Comparison of ENCODE assay signal across 8 cellular contexts in the genomic region with DNA sequence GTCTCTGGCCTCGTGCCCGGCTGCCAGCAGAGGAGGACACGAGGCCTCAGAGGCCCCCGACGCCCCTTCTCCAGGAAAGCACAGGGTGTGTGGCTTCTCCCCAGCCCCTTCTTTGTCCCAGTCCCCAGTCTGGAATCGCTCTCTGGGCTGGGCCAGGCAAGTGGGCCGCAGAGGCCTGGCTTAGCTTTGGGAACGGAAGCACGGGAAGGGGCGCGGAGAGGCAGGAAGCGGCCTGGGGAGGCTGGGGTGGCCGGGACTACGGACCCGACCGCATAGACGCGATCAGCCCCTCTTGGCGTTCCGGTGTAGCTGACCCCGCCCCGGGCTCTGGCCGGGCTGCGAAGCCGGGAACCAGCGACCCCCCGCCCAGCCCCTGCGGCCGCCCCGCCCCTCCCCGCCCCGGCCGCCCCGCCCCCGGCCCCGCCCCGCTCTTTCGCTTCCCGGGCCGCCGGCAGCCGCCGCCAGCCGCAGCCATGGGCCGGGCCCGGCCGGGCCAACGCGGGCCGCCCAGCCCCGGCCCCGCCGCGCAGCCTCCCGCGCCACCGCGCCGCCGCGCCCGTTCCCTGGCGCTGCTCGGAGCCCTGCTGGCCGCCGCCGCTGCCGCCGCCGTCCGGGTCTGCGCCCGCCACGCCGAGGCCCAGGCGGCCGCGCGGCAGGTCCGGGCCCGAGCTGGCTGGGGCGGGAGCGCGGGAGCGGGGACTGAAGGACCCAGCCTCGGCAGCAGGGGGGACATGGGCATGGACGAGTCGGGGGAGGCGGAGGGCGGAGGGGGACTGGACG. TPM values are rescaled to one million over a fixed set of nuclear protein-coding genes. Genes with fewer than 3 reads are reported as not detected.
DNase-seq lines count a peak whose midpoint lies in the region; ATAC-seq, FAIRE-seq and TF ChIP-seq lines count a peak whose summit lies in the region.

SELENON (plus strand) TSS at position 436 of the 780 bp plus-strand sequence; CDS start at position 474, 38 bp downstream.

- WGBS in adipose tissue, 3 donors = 1 to 7% (median 3%) methylated on average over 26 to 90 of the region's 91 CpGs
- 2 to 4% methylated on average over 40 to 89 of the region's 91 CpGs for WGBS in pancreas, 2 donors

- intact Hi-C loops in PC-3 (cut with micrococcal nuclease) = loop anchor here (10.0 kb wide), 1 partner anchor 105 kb away; no protein-coding TSS in a partner anchor
- intact Hi-C loops in left cardiac atrium (cut with DNase I) = loop anchor here (2.0 to 10.0 kb wide), 3 partner anchors 115 to 193 kb away; no protein-coding TSS in a partner anchor
- intact Hi-C loops in pancreas (cut with DNase I) = loop anchor here in 2 of 3 donors (5.0 kb wide), 2 partner anchors 188 to 193 kb away; no protein-coding TSS in a partner anchor

- H3K9ac ChIP-seq in PC-3 (ENCODE audit: low read length) = peak within 1 kb of the TSS; percentile 75

- no peak for FAIRE-seq in pancreas (lab: Jason Lieb, UNC)

- no TSS peak for BruUV-seq in PC-3 (replicated peaks; lab: Mats Ljungman, UMichigan)

- H3F3A ChIP-seq in PC-3 (ENCODE audit: low read length, unreplicated experiment) = no peaks in the 10 kb centered on the region

- no peaks in the 10 kb centered on the region for H3K36me3 ChIP-seq in PC-3 (ENCODE audit: low read depth, low read length)
- no peaks in the 10 kb centered on the region for H3K36me3 ChIP-seq in pancreas

- ATAC-seq in PC-3 = peak; percentile 75
- ATAC-seq in left cardiac atrium = peak; percentile 73 to 80
- ATAC-seq in pancreas = peak; percentile 39 to 68 (median 54)
- ATAC-seq in HG02759 (IDR thresholded peaks at IDR 0.05; ENCODE audit: unreplicated experiment) = no peak
- no peak for ATAC-seq in HG02884 (IDR thresholded peaks at IDR 0.05; ENCODE audit: unreplicated experiment)

- CTCF ChIA-PET in PC-3 (lab: Charles Lee) = interaction anchor here (0.8 kb wide), 1 partner anchor 191 kb away, joined by 4 read pairs; no protein-coding TSS in a partner anchor

- TF ChIP-seq CTCF in GM12865 (IDR thresholded peaks at IDR 0.05; ENCODE audit: insufficient read depth, low read depth, low read length, missing control alignments) (no peak), PC-3 (conservative IDR thresholded peaks at IDR 0.05; ENCODE audit: low read depth, low read length) (no peak), pancreas (IDR thresholded peaks at IDR 0.05) (no peak)

- H3K4me2 ChIP-seq in PC-3 (ENCODE audit: low read length) = peak within 1 kb of the TSS; percentile 97

- H3K27ac ChIP-seq in PC-3 (ENCODE audit: low read length) (no peak within 1 kb of the TSS), adipose tissue (ENCODE audit: low read depth, low read length) (peak within 1 kb of the TSS; percentile 60), pancreas (peak within 1 kb of the TSS; percentile 18 to 78 (median 69))

- peak within 1 kb of the TSS; percentile 86 for H2AFZ ChIP-seq in PC-3 (ENCODE audit: low read length)

- H3K79me2 ChIP-seq in PC-3 (ENCODE audit: low read length) = peaks cover 6% of the 10 kb centered on the region; the same call in 1 of the 2 replicates

- no peaks in the 10 kb centered on the region for H3K9me2 ChIP-seq in PC-3 (replicated peaks; ENCODE audit: low read length)

- H3K4me3 ChIP-seq in GM12865 (ENCODE audit: low read depth, low read length) = peak within 1 kb of the TSS; percentile 26
- H3K4me3 ChIP-seq in PC-3 (ENCODE audit: low read length) = peak within 1 kb of the TSS; percentile 78
- H3K4me3 ChIP-seq in pancreas = peak within 1 kb of the TSS; percentile 10 to 60 (median 32)

- POLR2A ChIA-PET in PC-3 (lab: Charles Lee; ENCODE audit: unreplicated experiment) = no interaction called here

- no peaks in the 10 kb centered on the region for H3K27me3 ChIP-seq in PC-3 (ENCODE audit: low read length)
- H3K27me3 ChIP-seq in pancreas = no peaks in the 10 kb centered on the region

- H3K9me3 ChIP-seq in PC-3 (ENCODE audit: low read length) = no peaks in the 10 kb centered on the region
- no peaks in the 10 kb centered on the region for H3K9me3 ChIP-seq in pancreas

- H3K4me1 ChIP-seq in PC-3 (ENCODE audit: insufficient read depth, low read length) (peaks cover 16% of the 10 kb centered on the region; the same call in 1 of the 2 replicates), pancreas (peaks cover 5 to 36% (median 7%) of the 10 kb centered on the region in 3 donors)

- DNase-seq in A172 (ENCODE audit: low spot score) = no peak
- no peak for DNase-seq in GM12865 (ENCODE audit: low read depth)
- peak; percentile 39 for DNase-seq in PC-3
- DNase-seq in left cardiac atrium = peak; percentile 86
- DNase-seq in pancreas = peak; percentile 54 to 87 (median 68)

- H4K20me1 ChIP-seq in PC-3 (ENCODE audit: low read length) = no peaks in the 10 kb centered on the region

RNA-seq across cellular contexts. Expression of gene SELENON, which starts in this region (rescaled TPM):
- total RNA-seq in A172 (2014; rRNA removed; shearing (Covaris generic)) = 21.7 and 28.4 TPM in 2 replicates
- 38.6 and 43.7 TPM in 2 replicates for total RNA-seq in PC-3 (2014; rRNA removed)
- polyA plus RNA-seq in adipose tissue = 10 to 100 TPM; 24.6 to 69.7 (median 63.8) TPM
- 10 to 100 TPM; 43.9 to 50.7 TPM for total RNA-seq in left cardiac atrium
- 10 to 100 TPM; 27.8 to 48.3 (median 39.5) TPM for total RNA-seq in pancreas
- 10 to 100 TPM; 29.8 to 39.3 TPM for polyA plus RNA-seq in pancreas

Comparison
In these comparisons a context has a peak if more than half of its experiments do, and no peak if none do; other contexts are left out.
1. DNase-seq: peak in PC-3 (single experiment), left cardiac atrium (single experiment) and pancreas (6 of 6); none in A172 (single experiment) and GM12865 (single experiment).
2. H3K4me3 ChIP-seq: peak in every context shown above with its lines; median percentile 78 in PC-3; 32 in pancreas; 26 in GM12865.
3. ATAC-seq: peak in PC-3 (single experiment), left cardiac atrium (2 of 2) and pancreas (4 of 4); none in HG02759 (single experiment) and HG02884 (single experiment).